16 cellular contexts compared by ENCODE assay signal in the genomic region with DNA sequence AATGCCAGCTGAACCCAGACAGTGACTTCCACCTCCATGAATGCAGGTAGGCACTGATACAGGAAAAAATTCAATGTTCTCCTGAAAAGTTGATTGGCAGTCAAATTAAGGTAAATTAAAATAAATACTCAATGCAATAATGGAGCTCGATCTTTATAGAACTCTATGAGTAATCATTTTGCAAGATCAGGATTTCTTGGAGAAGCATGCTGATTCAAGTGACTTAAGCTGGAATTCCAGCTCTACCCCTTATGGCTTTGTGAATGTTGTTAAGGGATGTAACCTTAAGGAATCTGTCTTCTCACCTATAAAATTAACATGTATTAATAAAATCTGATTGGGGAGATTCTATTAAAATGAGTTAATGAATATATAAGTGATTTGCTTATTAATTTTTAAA.
DNase-seq lines count a peak whose midpoint lies in the region; ATAC-seq, FAIRE-seq and TF ChIP-seq lines count a peak whose summit lies in the region.
"Had no signal": no experiment of that assay in that cellular context is flagged by ENCODE, and none has a peak within 500 bp of the region (broad histone marks: within the 10 kb centered on the region; RNA-seq: fewer than 3 reads in every experiment).

No MANE protein-coding gene starts in this region.

- peak overlapping the region; percentile 4 for H3K4me2 ChIP-seq in GM23248 (ENCODE audit: unreplicated experiment)

- H3K4me3 ChIP-seq in GM23248 (no peak overlapping the region), adipocyte (ENCODE audit: low read length) (peak overlapping the region; percentile 58), fibroblast of mammary gland (ENCODE audit: control insufficient read depth, low read depth, low read length) (no peak overlapping the region), small intestine (ENCODE audit: low read depth in 1 of 2, low read length in 2 of 2) (no peak overlapping the region)
- H3K4me3 ChIP-seq: GM12878, HAP-1 had no signal

- no peak for TF ChIP-seq CTCF in fibroblast of mammary gland (conservative IDR thresholded peaks at IDR 0.05; ENCODE audit: control insufficient read depth, insufficient read depth, low read depth, low read length)

- H3K36me3 ChIP-seq in GM23248 (ENCODE audit: low read depth) (no peaks in the 10 kb centered on the region), adipocyte (ENCODE audit: control insufficient read depth, insufficient read depth, low read length, severe bottlenecking) (no peaks in the 10 kb centered on the region), small intestine (ENCODE audit: control insufficient read depth in 2 of 2, insufficient read depth in 2 of 2, low read length in 2 of 2) (no peaks in the 10 kb centered on the region)
- H3K36me3 ChIP-seq: BE2C, HAP-1 had no signal

- no peaks in the 10 kb centered on the region for H4K20me1 ChIP-seq in GM23248 (ENCODE audit: insufficient read depth)

- peaks cover 9% of the 10 kb centered on the region for H3K4me1 ChIP-seq in GM23248 (ENCODE audit: insufficient read depth)
- H3K4me1 ChIP-seq in adipocyte (ENCODE audit: control insufficient read depth, insufficient read depth, low read length) = peaks cover 10% of the 10 kb centered on the region
- no peaks in the 10 kb centered on the region for H3K4me1 ChIP-seq in small intestine (ENCODE audit: control insufficient read depth in 2 of 2, insufficient read depth in 1 of 2, low read depth in 1 of 2, low read length in 1 of 2)
- H3K4me1 ChIP-seq: BE2C, HAP-1 had no signal

- H3K27me3 ChIP-seq in GM23248 (replicated peaks; ENCODE audit: insufficient read depth) (no peaks in the 10 kb centered on the region), adipocyte (replicated peaks; ENCODE audit: control insufficient read depth, insufficient read depth, low read length) (no peaks in the 10 kb centered on the region), small intestine (ENCODE audit: control insufficient read depth in 2 of 2, insufficient read depth in 2 of 2, low read length in 2 of 2) (no peaks in the 10 kb centered on the region)
- H3K27me3 ChIP-seq: BE2C had no signal

- H3K79me2 ChIP-seq in GM23248 (ENCODE audit: insufficient read depth) = no peaks in the 10 kb centered on the region

- ATAC-seq in GM21367 (IDR thresholded peaks at IDR 0.05; ENCODE audit: unreplicated experiment) = no peak
- ATAC-seq: GM12878 had no signal

- no peaks in the 10 kb centered on the region for H3F3A ChIP-seq in GM23248 (ENCODE audit: insufficient read depth)

- in situ Hi-C loops in GM23248 (cut with MboI) = no loop called here

- DNase-seq in GM23248 (peak; percentile 36), adipocyte (ENCODE audit: low read depth) (peak; percentile 15), fibroblast of mammary gland (ENCODE audit: low read depth) (peak; percentile 37), putamen (ENCODE audit: low spot score) (peak; percentile 31), nucleus accumbens (lab: John Stamatoyannopoulos, UW) (no peak), small intestine (no peak)
- DNase-seq: BE2C; CD4-positive, alpha-beta memory T cell; DMS79; GOT3 had no signal

- 4 to 16% methylated on average over 1 of the region's 1 CpG for WGBS in GM23248 (ENCODE audit: low coverage in 1 of 2, low lambda C conversion rate in 2 of 2, missing lambda C conversion rate in 2 of 2), 2 experiments
- 79 to 90% (median 89%) methylated on average over 1 of the region's 1 CpG for WGBS in small intestine, 3 donors

- H3K9me3 ChIP-seq in GM23248 (ENCODE audit: low read depth) (no peaks in the 10 kb centered on the region), adipocyte (ENCODE audit: control insufficient read depth, low read length) (no peaks in the 10 kb centered on the region), small intestine (ENCODE audit: control insufficient read depth, low read depth) (no peaks in the 10 kb centered on the region)
- H3K9me3 ChIP-seq: BE2C had no signal

- H3K27ac ChIP-seq in GM23248 (no peak overlapping the region), small intestine (ENCODE audit: low read depth in 1 of 2, low read length in 1 of 2) (no peak overlapping the region)
- H3K27ac ChIP-seq: C4-2B had no signal

- no peak overlapping the region for H3K9ac ChIP-seq in GM23248
- H3K9ac ChIP-seq in adipocyte (ENCODE audit: low read length) = no peak overlapping the region

- 0 out of 2 replicates have a peak overlapping the region, but pooled peaks have one; percentile 28 for H2AFZ ChIP-seq in GM23248

- FAIRE-seq in small intestine (lab: Jason Lieb, UNC) = no peak
- FAIRE-seq: A204.1, GM12878, GM18507 had no signal

- H3K9me2 ChIP-seq in GM23248 (ENCODE audit: insufficient read depth) = no peaks in the 10 kb centered on the region

Comparison
In these comparisons a context has a peak if more than half of its experiments do, and no peak if none do; other contexts are left out.
1. DNase-seq: peak in GM23248 (single experiment), adipocyte (single experiment), fibroblast of mammary gland (single experiment) and putamen (single experiment); none in nucleus accumbens (0 of 56) and small intestine (single experiment).